Comparison of ENCODE assay signal across 21 cellular contexts in genomic region chr4:6752486-6752829, GRCh38. TPM values are rescaled to one million over a fixed set of nuclear protein-coding genes. Genes with fewer than 3 reads are reported as not detected.
DNase-seq lines count a peak whose midpoint lies in the region; TF ChIP-seq lines count a peak whose summit lies in the region.
"Had no signal": no experiment of that assay in that cellular context is flagged by ENCODE, and none has a peak within 500 bp of the region (broad histone marks: within the 10 kb centered on the region; RNA-seq: fewer than 3 reads in every experiment).

No MANE protein-coding gene starts in this region.

- DNase-seq in T-helper 1 cell, result no peak
- peak; percentile 83 for DNase-seq in SKM-1 (lab: John Stamatoyannopoulos, UW; ENCODE audit: unreplicated experiment)
- DNase-seq in esophagus squamous epithelium (lab: John Stamatoyannopoulos, UW), result no peak
- no peak for DNase-seq in transverse colon
- DNase-seq in C1 segment of cervical spinal cord (lab: John Stamatoyannopoulos, UW), result no peak
- no peak for DNase-seq in activated CD4-positive, alpha-beta T cell treated with anti-CD3 and anti-CD28 coated beads, Interleukin-2, amount 50 U/mL, for 48 hours
- no peak for DNase-seq in A172 (ENCODE audit: low spot score)
- DNase-seq: activated CD4-positive, alpha-beta memory T cell treated with anti-CD3 and anti-CD28 coated beads for 36 hours; activated naive CD4-positive, alpha-beta T cell treated with anti-CD3 and anti-CD28 coated beads, Interleukin-2, amount 50 U/mL, for 16 hours; activated T-cell treated with anti-CD3 and anti-CD28 coated beads, Interleukin-2, amount 50 U/mL, for 48 hours; kidney glomerular epithelial cell; NCI-H2081 treated with DMSO at 0.1 percent for 48 hours; nephron progenitor cell; tibial artery had no signal

- no peak overlapping the region for H3K4me3 ChIP-seq in esophagus squamous epithelium
- H3K4me3 ChIP-seq in transverse colon, result no peak overlapping the region
- H3K4me3 ChIP-seq: A549, colonic mucosa, GM23338, tibial artery had no signal

- WGBS in esophagus squamous epithelium, 2 donors, result 86 to 87% methylated on average over 6 of the region's 6 CpGs
- 74 to 80% methylated on average over 1 to 6 of the region's 6 CpGs for WGBS in transverse colon (ENCODE audit: low coverage in 1 of 2), 2 donors

- TF ChIP-seq POLR2A in esophagus squamous epithelium (IDR thresholded peaks at IDR 0.05) (no peak), transverse colon (IDR thresholded peaks at IDR 0.05) (no peak)

- H3K4me1 Mint-ChIP-seq in T-helper 1 cell treated with Interleukin-12 subunit alpha and Interleukin-12 subunit beta and Interleukin-4 antibody, amounts not matched to agents 30 μg/mL and 1 μg/mL, for 36 hours (ENCODE audit: low read depth), result peaks cover 8% of the 10 kb centered on the region

- H3K9me3 ChIP-seq in esophagus squamous epithelium, result no peaks in the 10 kb centered on the region
- no peaks in the 10 kb centered on the region for H3K9me3 ChIP-seq in transverse colon
- H3K9me3 ChIP-seq: A549, colonic mucosa, tibial artery had no signal

- in situ Hi-C loops in transverse colon (cut with MboI; ENCODE audit: low pct_ligation_motif_present in 1 of 4, low pct_unique_long_range_greater_than_20kb in 1 of 4, low sequenced_read_pairs in 3 of 4), result no loop called here

- H3K4me3 Mint-ChIP-seq in T-helper 1 cell treated with Interleukin-12 subunit alpha and Interleukin-12 subunit beta and Interleukin-4 antibody, amounts not matched to agents 30 μg/mL and 1 μg/mL, for 36 hours, result no peak overlapping the region
- H3K4me3 Mint-ChIP-seq: GM23338, mesothelial cell of epicardium, nephron progenitor cell had no signal

- H3K27ac Mint-ChIP-seq in T-helper 1 cell treated with Interleukin-12 subunit alpha and Interleukin-12 subunit beta and Interleukin-4 antibody, amounts not matched to agents 30 μg/mL and 1 μg/mL, for 36 hours, result peak overlapping the region; percentile 13
- H3K27ac Mint-ChIP-seq: GM23338, mesothelial cell of epicardium, nephron progenitor cell had no signal

- H3K4me1 ChIP-seq in esophagus squamous epithelium (peaks cover 28 to 69% (median 33%) of the 10 kb centered on the region in 3 donors), transverse colon (peaks cover 32 to 60% (median 49%) of the 10 kb centered on the region in 4 donors)

- H3K9me3 Mint-ChIP-seq in T-helper 1 cell treated with Interleukin-12 subunit alpha and Interleukin-12 subunit beta and Interleukin-4 antibody, amounts not matched to agents 30 μg/mL and 1 μg/mL, for 36 hours, result no peaks in the 10 kb centered on the region
- H3K9me3 Mint-ChIP-seq: activated CD4-positive, alpha-beta memory T cell treated with anti-CD3 and anti-CD28 coated beads for 36 hours; GM23338; mesothelial cell of epicardium had no signal

- TF ChIP-seq EP300 in transverse colon (IDR thresholded peaks at IDR 0.05; ENCODE audit: low read depth), result no peak

- intact Hi-C loops in esophagus squamous epithelium (cut with DNase I) (no loop called here), transverse colon (cut with DNase I; ENCODE audit: low total_unique reads) (no loop called here)

- TF ChIP-seq CTCF in esophagus squamous epithelium (IDR thresholded peaks at IDR 0.05) (no peak), transverse colon (IDR thresholded peaks at IDR 0.05) (no peak)

- H3K36me3 ChIP-seq in esophagus squamous epithelium, result no peaks in the 10 kb centered on the region
- H3K36me3 ChIP-seq in transverse colon, result no peaks in the 10 kb centered on the region
- H3K36me3 ChIP-seq: colonic mucosa, tibial artery had no signal

- H3K36me3 Mint-ChIP-seq in T-helper 1 cell treated with Interleukin-12 subunit alpha and Interleukin-12 subunit beta and Interleukin-4 antibody, amounts not matched to agents 30 μg/mL and 1 μg/mL, for 36 hours (ENCODE audit: low read depth), result no peaks in the 10 kb centered on the region
- H3K36me3 Mint-ChIP-seq: activated CD4-positive, alpha-beta memory T cell treated with anti-CD3 and anti-CD28 coated beads for 36 hours; mesothelial cell of epicardium had no signal

- H3K27ac ChIP-seq in esophagus squamous epithelium (peak overlapping the region; percentile 3 to 89 (median 84)), transverse colon (peak overlapping the region; percentile 82 to 89 (median 86))
- H3K27ac ChIP-seq: tibial artery had no signal

- H3K27me3 ChIP-seq in esophagus squamous epithelium, result no peaks in the 10 kb centered on the region
- no peaks in the 10 kb centered on the region for H3K27me3 ChIP-seq in transverse colon
- H3K27me3 ChIP-seq: colonic mucosa, tibial artery had no signal

- H3K27me3 Mint-ChIP-seq in T-helper 1 cell treated with Interleukin-12 subunit alpha and Interleukin-12 subunit beta and Interleukin-4 antibody, amounts not matched to agents 30 μg/mL and 1 μg/mL, for 36 hours (ENCODE audit: low read depth), result no peaks in the 10 kb centered on the region
- H3K27me3 Mint-ChIP-seq: activated CD4-positive, alpha-beta memory T cell treated with anti-CD3 and anti-CD28 coated beads for 36 hours had no signal

RNA-seq across cellular contexts. Expression of gene KIAA0232, which starts 30.1 kb away (rescaled TPM):
- total RNA-seq in esophagus squamous epithelium (10 to 100 TPM; 19.4 to 46.8 (median 35.0) TPM), transverse colon (10 to 100 TPM; 17.9 to 83.4 (median 43.0) TPM)
- 21.6 and 22.6 TPM in 2 replicates for total RNA-seq in A172 (2014; rRNA removed; shearing (Covaris generic))

RNA-seq across cellular contexts. Expression of gene BLOC1S4, which starts 36.5 kb away (rescaled TPM):
- 10 to 100 TPM; 12.4 to 19.6 (median 14.3) TPM for total RNA-seq in esophagus squamous epithelium
- 10 to 100 TPM in 3 of 4 donors, under 1 TPM in 1; 1.00 to 18.8 (median 12.4) TPM for total RNA-seq in transverse colon
- 16.8 and 23.2 TPM in 2 replicates for total RNA-seq in A172 (2014; rRNA removed; shearing (Covaris generic))

RNA-seq across cellular contexts. Expression of gene MRFAP1L1, which starts 42.8 kb away (rescaled TPM):
- total RNA-seq in esophagus squamous epithelium (10 to 100 TPM; 29.5 to 63.5 (median 48.2) TPM), transverse colon (10 to 100 TPM; 18.3 to 51.0 (median 30.3) TPM)
- 71.6 and 90.6 TPM in 2 replicates for total RNA-seq in A172 (2014; rRNA removed; shearing (Covaris generic))

RNA-seq across cellular contexts. Expression of gene S100P, which starts 58.8 kb away (rescaled TPM):
- 10 to 100 TPM; 15.8 to 65.8 (median 51.8) TPM for total RNA-seq in esophagus squamous epithelium
- total RNA-seq in transverse colon, result 1 to 10 TPM in 2 of 4 donors, not detected in 2; 7.5 to 7.8 TPM
- total RNA-seq in A172 (2014; rRNA removed; shearing (Covaris generic)), result not detected in 2 replicates
- total RNA-seq: Daoy, GM23338, OCI-LY7 had no signal
